ENCODE assay signal across 1 cellular context in genomic region chr7:5525271-5526189, GRCh38.
TF ChIP-seq lines count a peak whose summit lies in the region.

No MANE protein-coding gene starts in this region.

TF ChIP-seq in K562, 482 proteins besides CTCF, POLR2A, EP300 and RAD21 (continued from another document and continues in another):
- TF ChIP-seq PREB (CRISPR knock-in tag; IDR thresholded peaks at IDR 0.05) (0 out of 2 replicates have a peak, but pooled peaks have one; percentile 63), POU5F1 (IDR thresholded peaks at IDR 0.05; ENCODE audit: borderline replicate concordance, low read depth, low read length, partially characterized antibody) (no peak), CGGBP1 (CRISPR knock-in tag; IDR thresholded peaks at IDR 0.05) (no peak; the same call in 1 of the 2 replicates), CBX5 (IDR thresholded peaks at IDR 0.05; ENCODE audit: borderline replicate concordance, low read depth) (no peak), ZNF316 (IDR thresholded peaks at IDR 0.05) (no peak), KDM4B (IDR thresholded peaks at IDR 0.05; ENCODE audit: borderline replicate concordance in 2 of 2, low read depth in 1 of 2) (no peak), SRSF9 (IDR thresholded peaks at IDR 0.05; ENCODE audit: borderline replicate concordance, low read depth, low read length) (no peak), ZNF408 (CRISPR knock-in tag; IDR thresholded peaks at IDR 0.05; ENCODE audit: low read depth) (no peak), PML (IDR thresholded peaks at IDR 0.05; ENCODE audit: low read length) (peak; percentile 63), ZBTB7A (IDR thresholded peaks at IDR 0.05; ENCODE audit: borderline replicate concordance, control insufficient read depth, low read depth, low read length) (peak; percentile 51), MECOM (CRISPR knock-in tag; IDR thresholded peaks at IDR 0.05) (no peak), HNRNPLL (IDR thresholded peaks at IDR 0.05; ENCODE audit: low read depth, low read length, poor library complexity, severe bottlenecking) (peak; percentile 95), GTF2E2 (tag; IDR thresholded peaks at IDR 0.05) (0 out of 2 replicates have a peak, but pooled peaks have one; percentile 47), SNIP1 (IDR thresholded peaks at IDR 0.05; ENCODE audit: low read depth) (no peak), ARID2 (IDR thresholded peaks at IDR 0.05) (0 out of 2 replicates have a peak, but pooled peaks have one; percentile 52), ZNF717 (CRISPR knock-in tag; IDR thresholded peaks at IDR 0.05) (no peak), KLF6 (CRISPR knock-in tag; IDR thresholded peaks at IDR 0.05; ENCODE audit: borderline replicate concordance) (no peak), ATF6 (CRISPR knock-in tag; IDR thresholded peaks at IDR 0.05) (no peak), TFAM (CRISPR knock-in tag; conservative IDR thresholded peaks at IDR 0.05) (no peak), MTA2 (IDR thresholded peaks at IDR 0.05; ENCODE audit: low read depth) (no peak), TEAD4 (IDR thresholded peaks at IDR 0.05; ENCODE audit: low read length) (peak; percentile 39), TEAD4 (CRISPR knock-in tag; IDR thresholded peaks at IDR 0.05; ENCODE audit: borderline replicate concordance) (peak; percentile 57; the same call in 1 of the 2 replicates), POLR3A (IDR thresholded peaks at IDR 0.05; ENCODE audit: borderline replicate concordance, extremely low read depth, insufficient read depth, insufficient read length) (no peak), TAF7 (tag; IDR thresholded peaks at IDR 0.05) (no peak), ZNF740 (CRISPR knock-in tag; IDR thresholded peaks at IDR 0.05) (peak; percentile 80), ZNF740 (tag; IDR thresholded peaks at IDR 0.05) (no peak), MTF1 (CRISPR knock-in tag; IDR thresholded peaks at IDR 0.05; ENCODE audit: borderline replicate concordance) (no peak), ETV1 (tag; conservative IDR thresholded peaks at IDR 0.05; ENCODE audit: low read depth) (no peak), NFATC3 (IDR thresholded peaks at IDR 0.05) (0 out of 2 replicates have a peak, but pooled peaks have one; percentile 72), BRD9 (IDR thresholded peaks at IDR 0.05; ENCODE audit: low read depth, partially characterized antibody) (peak; percentile 45), TCF3 (CRISPR knock-in tag; IDR thresholded peaks at IDR 0.05) (peak; percentile 45), ZNF280A (IDR thresholded peaks at IDR 0.05; ENCODE audit: low read depth, partially characterized antibody) (no peak), TFE3 (CRISPR knock-in tag; IDR thresholded peaks at IDR 0.05) (no peak), TSHZ1 (CRISPR knock-in tag; IDR thresholded peaks at IDR 0.05) (no peak), MYNN (IDR thresholded peaks at IDR 0.05) (peak; percentile 69; the same call in 1 of the 2 replicates), MYNN (CRISPR knock-in tag; IDR thresholded peaks at IDR 0.05) (no peak), ILK (tag; IDR thresholded peaks at IDR 0.05; ENCODE audit: borderline replicate concordance, low read depth) (no peak), HNRNPK (IDR thresholded peaks at IDR 0.05; ENCODE audit: low read depth, low read length, poor library complexity, severe bottlenecking) (no peak), PRDM10 (IDR thresholded peaks at IDR 0.05; ENCODE audit: partially characterized antibody) (peak; percentile 4), MCM5 (IDR thresholded peaks at IDR 0.05; ENCODE audit: low read depth) (no peak), ZNF561 (CRISPR knock-in tag; conservative IDR thresholded peaks at IDR 0.05) (no peak), BMI1 (IDR thresholded peaks at IDR 0.05; ENCODE audit: low read length) (no peak), CREBBP (IDR thresholded peaks at IDR 0.05; ENCODE audit: low read depth, low read length) (no peak), ETS2 (tag; IDR thresholded peaks at IDR 0.05; ENCODE audit: borderline replicate concordance, poor library complexity, severe bottlenecking) (no peak), IRF1 (CRISPR knock-in tag; IDR thresholded peaks at IDR 0.05; ENCODE audit: borderline replicate concordance) (peak; percentile 84; the same call in 1 of the 2 replicates), ZNF41 (CRISPR knock-in tag; conservative IDR thresholded peaks at IDR 0.05) (0 out of 2 replicates have a peak, but pooled peaks have one; percentile 18), POLR3G (IDR thresholded peaks at IDR 0.05; ENCODE audit: extremely low read depth, insufficient read length, insufficient replicate concordance) (no peak), IRF2 (CRISPR knock-in tag; IDR thresholded peaks at IDR 0.05) (peak; percentile 22; the same call in 1 of the 2 replicates), GATAD2B (IDR thresholded peaks at IDR 0.05; ENCODE audit: borderline replicate concordance) (no peak), CHD4 (IDR thresholded peaks at IDR 0.05; ENCODE audit: insufficient read depth, insufficient replicate concordance, low read depth, low read length, poor library complexity, severe bottlenecking) (no peak), U2AF1 (optimal IDR thresholded peaks at IDR 0.05; ENCODE audit: low read depth, low read length) (no peak), ZNF133 (CRISPR knock-in tag; IDR thresholded peaks at IDR 0.05) (no peak), BRD4 (IDR thresholded peaks at IDR 0.05) (no peak), ZNF23 (CRISPR knock-in tag; IDR thresholded peaks at IDR 0.05) (peak; percentile 34), USF2 (CRISPR knock-in tag; IDR thresholded peaks at IDR 0.05) (no peak)
